8 cellular contexts compared by ENCODE assay signal in the genomic region with DNA sequence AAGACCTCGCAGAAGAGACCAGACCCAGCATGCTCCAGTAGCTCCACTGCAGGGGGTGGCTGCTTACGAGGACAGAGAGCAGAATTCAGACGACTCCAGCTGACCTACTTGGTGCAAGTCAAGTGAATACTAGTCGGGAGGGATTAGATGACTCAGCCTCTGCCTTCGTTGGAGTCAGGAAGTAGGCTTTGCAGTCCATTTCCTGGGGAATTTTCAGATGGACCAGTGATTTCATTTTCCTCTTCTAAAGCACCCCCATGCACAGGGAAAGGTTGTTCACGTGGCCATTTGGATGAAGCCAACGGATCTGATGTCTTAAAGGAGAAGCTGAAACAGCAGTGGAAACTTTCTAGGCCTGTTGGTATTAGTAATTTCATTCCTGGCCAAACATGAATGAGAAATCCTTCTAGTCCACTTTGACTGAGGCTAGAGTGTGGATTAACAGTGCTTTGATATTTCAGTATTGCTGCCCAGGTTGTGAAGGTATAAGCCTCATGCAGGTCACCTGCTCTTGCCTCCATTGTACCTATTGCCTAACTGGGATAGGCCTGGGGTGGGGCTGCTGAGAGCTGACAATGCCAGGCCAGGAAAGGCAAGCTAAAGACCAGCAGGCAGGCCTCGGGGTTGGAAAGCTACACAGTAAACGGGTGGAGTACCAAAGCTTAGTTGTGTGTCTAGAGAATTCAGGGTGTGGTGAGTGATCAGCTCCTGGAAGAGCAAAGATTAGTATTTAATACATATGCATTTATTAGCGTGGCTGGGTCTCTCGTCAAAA.
DNase-seq lines count a peak whose midpoint lies in the region; ATAC-seq, FAIRE-seq and TF ChIP-seq lines count a peak whose summit lies in the region.

No MANE protein-coding gene starts in this region.

- no peaks in the 10 kb centered on the region for H3K9me3 ChIP-seq in pancreas

- 85% methylated on average over 11 of the region's 11 CpGs for WGBS in pancreas, 2 donors

- H3K27ac ChIP-seq in pancreas: no peak overlapping the region

- intact Hi-C loops in pancreas (cut with DNase I): no loop called here

- no peaks in the 10 kb centered on the region for H3K36me3 ChIP-seq in pancreas

- no peak overlapping the region for H3K4me3 Mint-ChIP-seq in endothelial cell (ENCODE audit: unreplicated experiment)
- H3K4me3 Mint-ChIP-seq in glutamatergic neuron (ENCODE audit: unreplicated experiment): no peak overlapping the region

- H3K27me3 ChIP-seq in pancreas: no peaks in the 10 kb centered on the region

- peaks cover 4% of the 10 kb centered on the region for H3K27me3 Mint-ChIP-seq in endothelial cell (ENCODE audit: unreplicated experiment)
- H3K27me3 Mint-ChIP-seq in glutamatergic neuron (ENCODE audit: unreplicated experiment): peaks cover 6% of the 10 kb centered on the region

- H3K27ac Mint-ChIP-seq in endothelial cell (ENCODE audit: unreplicated experiment) (no peak overlapping the region), glutamatergic neuron (ENCODE audit: unreplicated experiment) (no peak overlapping the region)

- H3K4me1 ChIP-seq in pancreas: no peaks in the 10 kb centered on the region

- TF ChIP-seq CTCF in endothelial cell (IDR thresholded peaks at IDR 0.05; ENCODE audit: unreplicated experiment): no peak
- TF ChIP-seq CTCF in pancreas (IDR thresholded peaks at IDR 0.05): no peak
- TF ChIP-seq CTCF in glutamatergic neuron (IDR thresholded peaks at IDR 0.05; ENCODE audit: partially characterized antibody, unreplicated experiment): no peak

- DNase-seq in EL (peak; percentile 96), NCI-H69 (lab: John Stamatoyannopoulos, UW) (peak; percentile 7), endothelial cell (ENCODE audit: low spot score) (peak; percentile 7), pancreas (no peak), DMS 273 treated with DMSO at 0.1 percent for 48 hours (lab: John Stamatoyannopoulos, UW) (no peak), NK-92 (lab: John Stamatoyannopoulos, UW; ENCODE audit: unreplicated experiment) (no peak), glutamatergic neuron (no peak), GM19239 (ENCODE audit: insufficient read length, low spot score) (no peak)

- FAIRE-seq in pancreas (lab: Jason Lieb, UNC) (no peak), GM19239 (lab: Jason Lieb, UNC) (no peak)

- peaks cover 14% of the 10 kb centered on the region for H3K4me1 Mint-ChIP-seq in endothelial cell (ENCODE audit: unreplicated experiment)
- H3K4me1 Mint-ChIP-seq in glutamatergic neuron (ENCODE audit: low read depth, unreplicated experiment): peaks cover 8% of the 10 kb centered on the region

- no peak overlapping the region for H3K4me3 ChIP-seq in pancreas

- H3K9me3 Mint-ChIP-seq in endothelial cell (ENCODE audit: unreplicated experiment) (no peaks in the 10 kb centered on the region), glutamatergic neuron (ENCODE audit: unreplicated experiment) (no peaks in the 10 kb centered on the region)

- H3K36me3 Mint-ChIP-seq in endothelial cell (ENCODE audit: low read depth, unreplicated experiment) (peaks cover 8% of the 10 kb centered on the region), glutamatergic neuron (ENCODE audit: unreplicated experiment) (peaks cover 7% of the 10 kb centered on the region)

- ATAC-seq in pancreas: peak in 3 of 4 donors; percentile 15 to 72 (median 59)

Comparison
In these comparisons a context has a peak if more than half of its experiments do, and no peak if none do; other contexts are left out.
1. DNase-seq: peak in EL (single experiment), NCI-H69 (single experiment) and endothelial cell (single experiment); none in pancreas (0 of 6), DMS 273 treated with DMSO at 0.1 percent for 48 hours (single experiment), NK-92 (single experiment), glutamatergic neuron (single experiment) and GM19239 (single experiment).